Comparison of ENCODE assay signal across 8 cellular contexts in the genomic region with DNA sequence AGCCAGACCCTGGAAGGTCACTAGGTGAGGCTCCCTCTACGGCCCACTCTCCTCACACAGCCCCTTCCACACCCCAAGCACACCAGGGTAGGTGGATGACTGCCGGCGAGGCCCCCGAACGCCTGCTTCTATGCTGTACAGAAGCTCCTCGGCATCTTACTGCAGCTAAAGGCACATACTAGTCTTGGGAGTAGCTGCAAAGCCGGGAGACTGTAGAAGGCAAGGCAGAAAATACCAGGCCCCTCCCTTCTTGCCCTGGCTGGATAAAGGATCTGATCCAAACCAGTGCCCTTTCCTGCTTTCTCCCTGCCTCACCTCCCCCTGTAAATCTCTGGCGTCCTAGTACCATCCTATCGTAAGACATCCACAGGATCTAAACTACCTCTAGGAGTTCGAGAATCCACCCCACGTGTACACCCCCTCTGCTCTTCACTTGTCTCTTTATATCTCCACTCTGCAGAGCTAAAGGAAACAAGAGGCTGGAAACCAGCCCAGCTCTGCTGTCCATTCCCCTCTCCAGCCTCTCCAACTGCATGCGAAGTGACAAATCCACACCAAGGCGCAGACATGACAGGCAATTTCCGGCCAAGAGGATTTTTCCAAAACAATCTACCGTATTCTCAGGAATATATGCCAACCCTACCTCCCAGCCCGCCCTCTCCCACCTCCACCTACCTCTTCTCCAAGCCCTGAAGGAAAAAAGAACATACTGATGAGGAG. TPM values are rescaled to one million over a fixed set of nuclear protein-coding genes. Genes with fewer than 3 reads are reported as not detected.
DNase-seq lines count a peak whose midpoint lies in the region; ATAC-seq and TF ChIP-seq lines count a peak whose summit lies in the region.

No MANE protein-coding gene starts in this region.

- H3K4me1 ChIP-seq in adipocyte (ENCODE audit: control insufficient read depth, insufficient read depth, low read length) = peaks cover 51% of the 10 kb centered on the region

- peak overlapping the region; percentile 71 for H3K4me3 Mint-ChIP-seq in progenitor cell of endocrine pancreas (ENCODE audit: low read depth)

- H3K4me3 ChIP-seq in adipocyte (ENCODE audit: low read length) = peak overlapping the region; percentile 75

- H3K27me3 ChIP-seq in adipocyte (replicated peaks; ENCODE audit: control insufficient read depth, insufficient read depth, low read length) = no peaks in the 10 kb centered on the region

- H3K27me3 Mint-ChIP-seq in progenitor cell of endocrine pancreas = no peaks in the 10 kb centered on the region

- DNase-seq in NCI-H510A treated with DMSO at 0.1 percent for 48 hours (lab: John Stamatoyannopoulos, UW) (peak; percentile 68), NCI-H510A (lab: John Stamatoyannopoulos, UW) (no peak), Kasumi-1 (lab: John Stamatoyannopoulos, UW) (peak; percentile 27 to 38), adipocyte (ENCODE audit: low read depth) (peak; percentile 75), left cardiac atrium (peak; percentile 72), progenitor cell of endocrine pancreas (ENCODE audit: low spot score, unreplicated experiment) (no peak)

- H3K9me3 Mint-ChIP-seq in progenitor cell of endocrine pancreas (ENCODE audit: low read depth) = no peaks in the 10 kb centered on the region

- peak; percentile 28 to 32 for ATAC-seq in left cardiac atrium
- no peak for ATAC-seq in HG03139 (IDR thresholded peaks at IDR 0.05; ENCODE audit: unreplicated experiment)
- no peak for ATAC-seq in GM21423 (IDR thresholded peaks at IDR 0.05; ENCODE audit: unreplicated experiment)

- H3K4me1 Mint-ChIP-seq in progenitor cell of endocrine pancreas (ENCODE audit: low read depth) = peaks cover 19% of the 10 kb centered on the region

- peak overlapping the region; percentile 74 for H3K9ac ChIP-seq in adipocyte (ENCODE audit: low read length)

- H3K9me3 ChIP-seq in adipocyte (ENCODE audit: control insufficient read depth, low read length) = no peaks in the 10 kb centered on the region

- no peak for TF ChIP-seq CTCF in progenitor cell of endocrine pancreas (IDR thresholded peaks at IDR 0.05; ENCODE audit: unreplicated experiment)

- no peak overlapping the region for H3K27ac Mint-ChIP-seq in progenitor cell of endocrine pancreas

- no peaks in the 10 kb centered on the region for H3K36me3 ChIP-seq in adipocyte (ENCODE audit: control insufficient read depth, insufficient read depth, low read length, severe bottlenecking)

- no peaks in the 10 kb centered on the region for H3K36me3 Mint-ChIP-seq in progenitor cell of endocrine pancreas (ENCODE audit: insufficient read depth)

- intact Hi-C loops in left cardiac atrium (cut with DNase I) = loop anchor here in 1 of 2 donors (5.0 kb wide), 1 partner anchor 34 kb away; no protein-coding TSS in a partner anchor

RNA-seq across cellular contexts. Expression of a gene that starts 11.8 kb away (rescaled TPM):
- 10 to 100 TPM; 47.6 to 50.4 TPM for total RNA-seq in left cardiac atrium
- total RNA-seq in progenitor cell of endocrine pancreas = 57.3 and 73.6 TPM in 2 replicates

Comparison
In these comparisons a context has a peak if more than half of its experiments do, and no peak if none do; other contexts are left out.
1. DNase-seq: peak in NCI-H510A treated with DMSO at 0.1 percent for 48 hours (single experiment), Kasumi-1 (2 of 2), adipocyte (single experiment) and left cardiac atrium (single experiment); none in NCI-H510A (single experiment) and progenitor cell of endocrine pancreas (single experiment).
2. ATAC-seq: peak in left cardiac atrium (2 of 2); none in HG03139 (single experiment) and GM21423 (single experiment).